8 cellular contexts compared by ENCODE assay signal in genomic region chr12:84911331-84912190, GRCh38. TPM values are rescaled to one million over a fixed set of nuclear protein-coding genes. Genes with fewer than 3 reads are reported as not detected.
DNase-seq lines count a peak whose midpoint lies in the region; ATAC-seq and TF ChIP-seq lines count a peak whose summit lies in the region.

No MANE protein-coding gene starts in this region.

- H3K4me1 Mint-ChIP-seq in memory B cell: peaks cover 5% of the 10 kb centered on the region

- H3K4me3 Mint-ChIP-seq in memory B cell: peak overlapping the region; percentile 32

- H3K9me3 ChIP-seq in thoracic aorta: no peaks in the 10 kb centered on the region

- peaks cover 0 to 19% of the 10 kb centered on the region in 2 donors for H3K4me1 ChIP-seq in thoracic aorta (ENCODE audit: control insufficient read depth in 1 of 2, low read depth in 2 of 2)

- no peaks in the 10 kb centered on the region for H3K27me3 ChIP-seq in thoracic aorta (replicated peaks; ENCODE audit: insufficient read depth)

- intact Hi-C loops in posterior vena cava (cut with DNase I): no loop called here

- H3K4me3 ChIP-seq in epithelial cell of esophagus (ENCODE audit: low read length) (peak overlapping the region; percentile 87), thoracic aorta (peak overlapping the region; percentile 68)

- H3K27ac Mint-ChIP-seq in memory B cell: no peak overlapping the region

- no peaks in the 10 kb centered on the region for H3K9me3 Mint-ChIP-seq in memory B cell

- no peaks in the 10 kb centered on the region for H3K36me3 ChIP-seq in thoracic aorta

- H3K36me3 Mint-ChIP-seq in memory B cell: no peaks in the 10 kb centered on the region

- DNase-seq in DMS53 (lab: John Stamatoyannopoulos, UW) (peak; percentile 81), LHCN-M2 (ENCODE audit: low read depth) (peak; percentile 85), SW480 (ENCODE audit: low spot score) (peak; percentile 14), epithelial cell of esophagus (ENCODE audit: low read depth) (peak; percentile 90), memory B cell (ENCODE audit: low spot score in 2 of 2) (no peak), thoracic aorta (ENCODE audit: low spot score) (no peak), posterior vena cava (ENCODE audit: low spot score) (no peak)
- DNase-seq in stimulated activated CD4-positive, alpha-beta T cell treated with anti-CD3 and anti-CD28 coated beads, Interleukin-2, amount 100 ng/mL, for 48 hours: no peak

- TF ChIP-seq CTCF in epithelial cell of esophagus (IDR thresholded peaks at IDR 0.05; ENCODE audit: insufficient read depth, low read depth, low read length, missing control alignments) (no peak), thoracic aorta (IDR thresholded peaks at IDR 0.05) (no peak)

- ATAC-seq in memory B cell (ENCODE audit: low read depth): no peak
- ATAC-seq in thoracic aorta (ENCODE audit: insufficient number of reproducible peaks, low FRiP score, low read depth): no peak

- H3K27ac ChIP-seq in thoracic aorta: no peak overlapping the region

- H3K27me3 Mint-ChIP-seq in memory B cell: peaks cover 5% of the 10 kb centered on the region

RNA-seq across cellular contexts. Expression of gene SLC6A15, which starts 1.0 kb away (rescaled TPM):
- total RNA-seq in LHCN-M2 (2014; rRNA removed): 27.0 and 30.8 TPM in 2 replicates
- 0.32 TPM for polyA plus RNA-seq in LHCN-M2 (2012)
- total RNA-seq in thoracic aorta: 1 to 10 TPM in 1 of 2 donors, not detected in 1; 1.1 TPM
- total RNA-seq in posterior vena cava: under 1 TPM; 0.24 to 0.97 TPM

Comparison
In these comparisons a context has a peak if more than half of its experiments do, and no peak if none do; other contexts are left out.
1. DNase-seq: peak in DMS53 (single experiment), LHCN-M2 (single experiment), SW480 (single experiment) and epithelial cell of esophagus (single experiment); none in memory B cell (0 of 2), thoracic aorta (single experiment), stimulated activated CD4-positive, alpha-beta T cell treated with anti-CD3 and anti-CD28 coated beads, Interleukin-2, amount 100 ng/mL, for 48 hours (0 of 2) and posterior vena cava (single experiment).
2. RNA of gene SLC6A15, which starts 1.0 kb away (total RNA-seq): 27.0 to 30.8 TPM in LHCN-M2; 1.1 TPM in thoracic aorta and 0.24 to 0.97 TPM in posterior vena cava; every median in the first group is over 10 times any median in the second.